15 cellular contexts compared by ENCODE assay signal in genomic region chr1:112318263-112318662, GRCh38.
"Had no signal": no experiment of that assay in that cellular context is flagged by ENCODE, and none has a peak within 500 bp of the region (broad histone marks: within the 10 kb centered on the region; RNA-seq: fewer than 3 reads in every experiment).

No MANE protein-coding gene starts in this region.

- H3K9me3 Mint-ChIP-seq: activated CD4-positive, alpha-beta T cell treated with anti-CD3 and anti-CD28 coated beads, Interleukin-2, amount 10 ng/mL, durations not matched to agents 24 days and 14 days; activated naive CD8-positive, alpha-beta T cell treated with anti-CD3 and anti-CD28 coated beads, Interleukin-2, amount 10 ng/mL, durations not matched to agents 7 days and 5 days; activated T-helper 1 cell treated with anti-CD3 and anti-CD28 coated beads, Interleukin-12 subunit alpha, Interleukin-12 subunit beta, Interleukin-2, Interleukin-4 antibody, amounts not matched to agents 30 ng/mL and 10 ng/mL and 1 ng/mL, durations not matched to agents 14 hours and 24 hours and 36 hours; effector memory CD8-positive, alpha-beta T cell; nephron progenitor cell; stimulated activated memory B cell treated with anti-CD40 and anti-IgM and Interleukin-4, amounts not matched to agents 10 μg/mL and 1 μg/mL and 100 μg/mL, for 72 hours; T-helper 2 cell treated with Interferon-gamma antibody and Interleukin-4, amounts not matched to agents 5 μg/mL and 100 μg/mL, for 36 hours; type B pancreatic cell had no signal

- H3K27ac ChIP-seq: brain microvascular endothelial cell, psoas muscle had no signal

- H3K4me3 ChIP-seq: mucosa of descending colon, psoas muscle had no signal

- DNase-seq: activated CD4-positive, alpha-beta T cell treated with anti-CD3 and anti-CD28 coated beads, Interleukin-2, amount 10 ng/mL, durations not matched to agents 24 days and 14 days; activated CD4-positive, CD25-positive, alpha-beta regulatory T cell; activated naive CD8-positive, alpha-beta T cell treated with anti-CD3 and anti-CD28 coated beads, Interleukin-2, amount 10 ng/mL, durations not matched to agents 7 days and 5 days; brain microvascular endothelial cell; cerebellar nuclear complex; dermis blood vessel endothelial cell; effector memory CD8-positive, alpha-beta T cell; islet precursor cell; mucosa of descending colon; nephron progenitor cell; psoas muscle had no signal

- H3K9me3 ChIP-seq: mucosa of descending colon, psoas muscle had no signal

- H3K27ac Mint-ChIP-seq: activated CD4-positive, alpha-beta T cell treated with anti-CD3 and anti-CD28 coated beads, Interleukin-2, amount 10 ng/mL, durations not matched to agents 24 days and 14 days; activated naive CD8-positive, alpha-beta T cell treated with anti-CD3 and anti-CD28 coated beads, Interleukin-2, amount 10 ng/mL, durations not matched to agents 7 days and 5 days; activated T-helper 1 cell treated with anti-CD3 and anti-CD28 coated beads, Interleukin-12 subunit alpha, Interleukin-12 subunit beta, Interleukin-2, Interleukin-4 antibody, amounts not matched to agents 30 ng/mL and 10 ng/mL and 1 ng/mL, durations not matched to agents 14 hours and 24 hours and 36 hours; effector memory CD8-positive, alpha-beta T cell; nephron progenitor cell; stimulated activated memory B cell treated with anti-CD40 and anti-IgM and Interleukin-4, amounts not matched to agents 10 μg/mL and 1 μg/mL and 100 μg/mL, for 72 hours; T-helper 2 cell treated with Interferon-gamma antibody and Interleukin-4, amounts not matched to agents 5 μg/mL and 100 μg/mL, for 36 hours; type B pancreatic cell had no signal

- H3K4me1 ChIP-seq: psoas muscle had no signal

- H3K36me3 Mint-ChIP-seq: activated naive CD8-positive, alpha-beta T cell treated with anti-CD3 and anti-CD28 coated beads, Interleukin-2, amount 10 ng/mL, durations not matched to agents 7 days and 5 days; stimulated activated memory B cell treated with anti-CD40 and anti-IgM and Interleukin-4, amounts not matched to agents 10 μg/mL and 1 μg/mL and 100 μg/mL, for 72 hours; type B pancreatic cell had no signal

- H3K4me3 Mint-ChIP-seq: activated CD4-positive, alpha-beta T cell treated with anti-CD3 and anti-CD28 coated beads, Interleukin-2, amount 10 ng/mL, durations not matched to agents 24 days and 14 days; activated naive CD8-positive, alpha-beta T cell treated with anti-CD3 and anti-CD28 coated beads, Interleukin-2, amount 10 ng/mL, durations not matched to agents 7 days and 5 days; activated T-helper 1 cell treated with anti-CD3 and anti-CD28 coated beads, Interleukin-12 subunit alpha, Interleukin-12 subunit beta, Interleukin-2, Interleukin-4 antibody, amounts not matched to agents 30 ng/mL and 10 ng/mL and 1 ng/mL, durations not matched to agents 14 hours and 24 hours and 36 hours; nephron progenitor cell; stimulated activated memory B cell treated with anti-CD40 and anti-IgM and Interleukin-4, amounts not matched to agents 10 μg/mL and 1 μg/mL and 100 μg/mL, for 72 hours; T-helper 2 cell treated with Interferon-gamma antibody and Interleukin-4, amounts not matched to agents 5 μg/mL and 100 μg/mL, for 36 hours; type B pancreatic cell had no signal

- ATAC-seq: effector memory CD8-positive, alpha-beta T cell; mucosa of descending colon; psoas muscle; stimulated activated memory B cell treated with anti-CD40 and anti-IgM and Interleukin-4, amounts not matched to agents 10 μg/mL and 1 μg/mL and 100 μg/mL, for 72 hours had no signal

- H3K36me3 ChIP-seq: brain microvascular endothelial cell had no signal
